Comparison of ENCODE assay signal across 25 cellular contexts in the genomic region with DNA sequence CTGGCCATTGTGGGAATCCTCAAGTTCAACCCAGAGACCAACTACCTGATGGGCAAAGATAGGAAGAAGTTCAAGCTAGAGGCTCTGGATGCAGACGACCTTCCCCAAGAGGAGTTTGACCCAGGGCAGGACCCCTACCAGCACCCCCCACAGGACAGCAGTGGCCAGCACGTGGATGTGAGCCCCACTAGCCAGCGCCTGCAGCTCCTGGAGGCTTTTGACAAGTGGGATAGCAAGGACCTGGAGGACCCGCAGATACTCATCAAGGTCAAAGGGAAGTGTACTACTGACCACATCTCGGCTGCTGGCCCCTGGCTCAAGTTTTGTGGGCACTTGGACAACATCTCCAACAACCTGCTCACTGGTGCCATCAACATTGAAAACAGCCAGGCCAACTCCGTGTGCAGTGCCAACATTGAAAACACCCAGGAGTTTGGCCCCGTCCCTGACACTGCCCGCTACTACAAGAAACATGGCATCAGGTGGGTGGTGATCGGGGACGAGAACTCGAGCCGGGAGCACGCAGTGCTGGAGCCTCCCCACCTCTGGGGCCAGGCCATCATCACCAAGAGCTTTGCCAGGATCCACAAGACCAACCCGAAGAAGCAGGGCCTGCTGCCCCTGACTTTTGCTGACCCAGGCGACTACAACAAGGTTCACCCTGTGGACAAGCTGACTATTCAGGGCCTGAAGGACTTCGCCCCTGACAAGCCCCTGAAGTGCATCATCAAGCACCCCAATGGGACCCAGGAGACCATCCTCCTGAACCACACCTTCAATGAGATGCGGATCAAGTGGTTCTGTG.
"Had no signal": no experiment of that assay in that cellular context is flagged by ENCODE, and none has a peak within 500 bp of the region (broad histone marks: within the 10 kb centered on the region; RNA-seq: fewer than 3 reads in every experiment).

No MANE protein-coding gene starts in this region.

- H3K27me3 ChIP-seq: colonic mucosa, esophagus squamous epithelium, gastrocnemius medialis, heart right ventricle, left lung had no signal

- DNase-seq: colonic mucosa; cortex of kidney; effector CD8-positive, alpha-beta T cell; effector memory CD8-positive, alpha-beta T cell; endodermal cell; erythroblast; esophagus squamous epithelium; foreskin fibroblast; foreskin melanocyte; gastrocnemius medialis; glutamatergic neuron; head of caudate nucleus; heart right ventricle; hippocampal formation; left cardiac atrium; left lung; left ventricle myocardium superior; mammary epithelial cell; mesendoderm; midbrain had no signal

- H3K4me3 ChIP-seq: colonic mucosa, esophagus squamous epithelium, gastrocnemius medialis, heart right ventricle, left lung, lung had no signal

- H3K27ac ChIP-seq: colonic mucosa, epithelial cell of prostate, esophagus squamous epithelium, gastrocnemius medialis, left lung had no signal

- H3K4me1 ChIP-seq: colonic mucosa, gastrocnemius medialis, left lung had no signal

- H3K9me3 ChIP-seq: colonic mucosa, esophagus squamous epithelium, gastrocnemius medialis, heart right ventricle, left lung had no signal

- H3K36me3 ChIP-seq: colonic mucosa, esophagus squamous epithelium, gastrocnemius medialis, heart right ventricle, left lung had no signal

- FAIRE-seq: endometrium, islet of Langerhans, keratinocyte had no signal
